34 cellular contexts compared by ENCODE assay signal in genomic region chr20:55239269-55239668, GRCh38.
"Had no signal": no experiment of that assay in that cellular context is flagged by ENCODE, and none has a peak within 500 bp of the region (broad histone marks: within the 10 kb centered on the region; RNA-seq: fewer than 3 reads in every experiment).

No MANE protein-coding gene starts in this region.

- H3K9me3 ChIP-seq: adrenal gland, body of pancreas, breast epithelium had no signal

- H3K4me3 ChIP-seq: adrenal gland, body of pancreas, breast epithelium had no signal

- H3K4me1 ChIP-seq: adrenal gland, body of pancreas, breast epithelium had no signal

- DNase-seq: activated B cell treated with CpG ODN at 0.5 μM for 24 hours; activated CD4-positive, alpha-beta memory T cell treated with anti-CD3 and anti-CD28 coated beads for 36 hours; activated CD4-positive, alpha-beta T cell treated with anti-CD3 and anti-CD28 coated beads for 4 hours; activated CD4-positive, alpha-beta T cell treated with anti-CD3 and anti-CD28 coated beads, Interleukin-2, amount 10 ng/mL, durations not matched to agents 24 days and 14 days; activated CD4-positive, alpha-beta T cell treated with anti-CD3 and anti-CD28 coated beads, Interleukin-2, amount 50 U/mL, for 1 hour; activated CD4-positive, alpha-beta T cell treated with anti-CD3 and anti-CD28 coated beads, Interleukin-2, amount 50 U/mL, for 4 hours; activated CD4-positive, CD25-positive, alpha-beta regulatory T cell treated with anti-CD3 and anti-CD28 coated beads, Interleukin-2, amount 50 U/mL, for 72 hours; activated CD8-positive, alpha-beta memory T cell treated with anti-CD3 and anti-CD28 coated beads, Interleukin-2, amount 50 U/mL, for 4 hours; activated CD8-positive, alpha-beta T cell treated with anti-CD3 and anti-CD28 coated beads for 36 hours; activated effector memory CD4-positive, alpha-beta T cell treated with anti-CD3 and anti-CD28 coated beads, Interleukin-2, amount 50 U/mL, for 16 hours; activated gamma-delta T cell treated with Interleukin-2 at 50 U/mL for 16 hours; activated naive CD4-positive, alpha-beta T cell; activated naive CD4-positive, alpha-beta T cell treated with anti-CD3 and anti-CD28 coated beads for 36 hours; activated naive CD4-positive, alpha-beta T cell treated with anti-CD3 and anti-CD28 coated beads, Interleukin-2, amount 50 U/mL, for 16 hours; activated naive CD8-positive, alpha-beta T cell treated with anti-CD3 and anti-CD28 coated beads for 36 hours; activated T-cell treated with anti-CD3 and anti-CD28 coated beads for 4 hours; activated T-cell treated with anti-CD3 and anti-CD28 coated beads, Interleukin-2, amount 50 U/mL, for 1 hour; activated T-cell treated with anti-CD3 and anti-CD28 coated beads, Interleukin-2, amount 50 U/mL, for 4 hours; activated T-cell treated with anti-CD3 and anti-CD28 coated beads, Interleukin-2, amount 50 U/mL, for 72 hours; adrenal gland; amniotic stem cell; aorta; body of pancreas; brain microvascular endothelial cell; central memory CD4-positive, alpha-beta T cell; T-helper 1 cell; T-helper 2 cell; T-helper 9 cell had no signal

- H3K36me3 ChIP-seq: adrenal gland, brain microvascular endothelial cell, breast epithelium had no signal

- FAIRE-seq: astrocyte, TTC549 had no signal

- H3K27ac ChIP-seq: adrenal gland, body of pancreas, brain microvascular endothelial cell, breast epithelium, VCaP had no signal

- H3K27me3 ChIP-seq: adrenal gland, body of pancreas, brain microvascular endothelial cell, breast epithelium had no signal

- ATAC-seq: activated CD8-positive, alpha-beta T cell treated with anti-CD3 and anti-CD28 coated beads for 36 hours; activated naive CD4-positive, alpha-beta T cell treated with anti-CD3 and anti-CD28 coated beads, Interleukin-2, amount 50 U/mL, for 72 hours; activated T-cell treated with anti-CD3 and anti-CD28 coated beads, Interleukin-2, amount 50 U/mL, for 4 hours; activated T-cell treated with anti-CD3 and anti-CD28 coated beads, Interleukin-2, amount 50 U/mL, for 72 hours; activated T-helper 17 cell treated with anti-CD3 and anti-CD28 coated beads, Interleukin-2, amount 50 U/mL, for 72 hours; body of pancreas had no signal
